In genomic region chr4:151153585-151153984, GRCh38 we compare ENCODE assay signal across 15 cellular contexts. TPM values are rescaled to one million over a fixed set of nuclear protein-coding genes. Genes with fewer than 3 reads are reported as not detected.
DNase-seq lines count a peak whose midpoint lies in the region; ATAC-seq and TF ChIP-seq lines count a peak whose summit lies in the region.
"Had no signal": no experiment of that assay in that cellular context is flagged by ENCODE, and none has a peak within 500 bp of the region (broad histone marks: within the 10 kb centered on the region; RNA-seq: fewer than 3 reads in every experiment).

No MANE protein-coding gene starts in this region.

- no peaks in the 10 kb centered on the region for H3K27me3 Mint-ChIP-seq in osteocyte (ENCODE audit: unreplicated experiment)

- intact Hi-C loops in left colon (cut with DNase I, micrococcal nuclease): no loop called here

- H3K9me3 ChIP-seq in suprapubic skin (no peaks in the 10 kb centered on the region), SJCRH30 (replicated peaks) (no peaks in the 10 kb centered on the region)

- peaks cover 4% of the 10 kb centered on the region for H3K4me1 Mint-ChIP-seq in osteocyte (ENCODE audit: unreplicated experiment)
- H3K4me1 Mint-ChIP-seq: H9 had no signal

- H3K36me3 ChIP-seq in suprapubic skin (peaks cover 8% of the 10 kb centered on the region), SJCRH30 (no peaks in the 10 kb centered on the region)
- H3K36me3 ChIP-seq: BLaER1 treated with 17β-estradiol and CSF1 and Interleukin-3, amounts not matched to agents 10 nM and 100 nM had no signal

- TF ChIP-seq EP300 in suprapubic skin (IDR thresholded peaks at IDR 0.05): no peak

- peaks cover 4% of the 10 kb centered on the region for H3K9me3 Mint-ChIP-seq in osteocyte (ENCODE audit: unreplicated experiment)

- no peak for DNase-seq in left colon
- DNase-seq in suprapubic skin (ENCODE audit: low spot score in 2 of 2): no peak
- DNase-seq in kidney glomerular epithelial cell (lab: John Stamatoyannopoulos, UW): no peak
- DNase-seq in SJCRH30: no peak
- no peak for DNase-seq in osteocyte (ENCODE audit: extremely low spot score, unreplicated experiment)
- DNase-seq: ACHN; CD4-positive, alpha-beta memory T cell; DMS153; DMS79 treated with DMSO at 0.1 percent for 48 hours; EL; GOT3; H9 had no signal

- H3K27me3 ChIP-seq in suprapubic skin (no peaks in the 10 kb centered on the region), SJCRH30 (no peaks in the 10 kb centered on the region)
- H3K27me3 ChIP-seq: BLaER1 treated with 17β-estradiol and CSF1 and Interleukin-3, amounts not matched to agents 10 nM and 100 nM had no signal

- peak overlapping the region; percentile 46 for H3K27ac ChIP-seq in C4-2B
- H3K27ac ChIP-seq in VCaP: peak overlapping the region; percentile 65
- peak overlapping the region; percentile 30 for H3K27ac ChIP-seq in suprapubic skin
- no peak overlapping the region for H3K27ac ChIP-seq in SJCRH30

- WGBS in suprapubic skin: 80% methylated on average over 2 of the region's 2 CpGs

- H3K36me3 Mint-ChIP-seq in osteocyte (ENCODE audit: unreplicated experiment): peaks cover 22% of the 10 kb centered on the region
- H3K36me3 Mint-ChIP-seq: CD4-positive, alpha-beta memory T cell had no signal

- H3K4me1 ChIP-seq in suprapubic skin: no peaks in the 10 kb centered on the region
- H3K4me1 ChIP-seq in SJCRH30: no peaks in the 10 kb centered on the region

- no peak overlapping the region for H3K4me3 Mint-ChIP-seq in osteocyte (ENCODE audit: unreplicated experiment)
- H3K4me3 Mint-ChIP-seq: CD4-positive, alpha-beta memory T cell; H9 had no signal

- H3K27ac Mint-ChIP-seq in osteocyte (ENCODE audit: unreplicated experiment): no peak overlapping the region
- H3K27ac Mint-ChIP-seq: CD4-positive, alpha-beta memory T cell; H9 had no signal

- TF ChIP-seq POLR2A in suprapubic skin (IDR thresholded peaks at IDR 0.05): no peak

- no peak overlapping the region for H3K4me3 ChIP-seq in suprapubic skin
- H3K4me3 ChIP-seq in SJCRH30: no peak overlapping the region
- H3K4me3 ChIP-seq: BLaER1 treated with 17β-estradiol and CSF1 and Interleukin-3, amounts not matched to agents 10 nM and 100 nM had no signal

- no peak for TF ChIP-seq CTCF in C4-2B (conservative IDR thresholded peaks at IDR 0.05)
- no peak for TF ChIP-seq CTCF in VCaP (conservative IDR thresholded peaks at IDR 0.05)
- TF ChIP-seq CTCF in suprapubic skin (IDR thresholded peaks at IDR 0.05): no peak
- no peak for TF ChIP-seq CTCF in osteocyte (IDR thresholded peaks at IDR 0.05)

- ATAC-seq in left colon: peak; percentile 53

RNA-seq across cellular contexts. Expression of gene RPS3A, which starts 54.2 kb away (rescaled TPM):
- 1,000 to 10,000 TPM; 1,187 to 1,396 TPM for total RNA-seq in left colon
- 1,000 to 10,000 TPM; 1,929 to 3,582 (median 3,090) TPM for total RNA-seq in suprapubic skin
- 3,203 and 3,356 TPM in 2 replicates for total RNA-seq in SJCRH30 (2014; rRNA removed; shearing (Covaris generic))
- 1,534 and 1,586 TPM in 2 replicates for total RNA-seq in osteocyte
